ENCODE assay signal across 2 cellular contexts in the genomic region with DNA sequence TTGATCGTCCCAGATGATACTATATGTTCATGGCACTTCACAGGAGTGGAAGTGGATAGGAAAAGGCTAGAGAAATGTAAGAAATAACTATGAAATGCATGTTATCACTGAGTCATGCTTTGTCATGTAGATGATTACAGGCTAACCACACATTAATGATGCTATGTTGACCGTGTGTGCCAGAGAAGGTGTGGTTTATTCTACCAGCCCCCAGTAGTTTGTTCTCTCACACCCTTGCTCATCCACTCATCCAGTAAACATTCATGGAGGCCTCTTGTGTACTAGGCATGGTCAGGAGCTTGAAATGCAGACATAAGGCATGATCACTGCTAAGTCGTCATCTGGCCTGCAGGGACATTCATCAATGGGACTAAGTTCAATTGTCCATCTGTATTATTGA.
TF ChIP-seq lines count a peak whose summit lies in the region.

No MANE protein-coding gene starts in this region.

TF ChIP-seq in IMR-90, 13 proteins besides CTCF, POLR2A, EP300 and RAD21:
- TF ChIP-seq CEBPB (IDR thresholded peaks at IDR 0.05; ENCODE audit: low read depth, low read length) (no peak), MAZ (IDR thresholded peaks at IDR 0.05; ENCODE audit: borderline replicate concordance, low read depth, low read length) (no peak), SMC3 (IDR thresholded peaks at IDR 0.05; ENCODE audit: low read depth, low read length) (no peak), NFE2L2 (IDR thresholded peaks at IDR 0.05; ENCODE audit: low read depth, low read length) (no peak), MAFK (IDR thresholded peaks at IDR 0.05; ENCODE audit: low read depth, low read length) (no peak), BHLHE40 (IDR thresholded peaks at IDR 0.05; ENCODE audit: low read depth, low read length) (no peak), RCOR1 (IDR thresholded peaks at IDR 0.05; ENCODE audit: insufficient replicate concordance, low read length) (no peak), FOS (IDR thresholded peaks at IDR 0.05; ENCODE audit: low read depth, low read length) (no peak), RFX5 (IDR thresholded peaks at IDR 0.05; ENCODE audit: low read depth, low read length) (no peak), MXI1 (IDR thresholded peaks at IDR 0.05; ENCODE audit: borderline replicate concordance, low read depth, low read length) (no peak), CHD1 (IDR thresholded peaks at IDR 0.05; ENCODE audit: low read depth, low read length) (no peak)
- TF ChIP-seq, protein P1, sequence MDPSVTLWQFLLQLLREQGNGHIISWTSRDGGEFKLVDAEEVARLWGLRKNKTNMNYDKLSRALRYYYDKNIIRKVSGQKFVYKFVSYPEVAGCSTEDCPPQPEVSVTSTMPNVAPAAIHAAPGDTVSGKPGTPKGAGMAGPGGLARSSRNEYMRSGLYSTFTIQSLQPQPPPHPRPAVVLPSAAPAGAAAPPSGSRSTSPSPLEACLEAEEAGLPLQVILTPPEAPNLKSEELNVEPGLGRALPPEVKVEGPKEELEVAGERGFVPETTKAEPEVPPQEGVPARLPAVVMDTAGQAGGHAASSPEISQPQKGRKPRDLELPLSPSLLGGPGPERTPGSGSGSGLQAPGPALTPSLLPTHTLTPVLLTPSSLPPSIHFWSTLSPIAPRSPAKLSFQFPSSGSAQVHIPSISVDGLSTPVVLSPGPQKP (IDR thresholded peaks at IDR 0.05; ENCODE audit: borderline replicate concordance, low read depth, low read length): no peak
- TF ChIP-seq, protein P2, sequence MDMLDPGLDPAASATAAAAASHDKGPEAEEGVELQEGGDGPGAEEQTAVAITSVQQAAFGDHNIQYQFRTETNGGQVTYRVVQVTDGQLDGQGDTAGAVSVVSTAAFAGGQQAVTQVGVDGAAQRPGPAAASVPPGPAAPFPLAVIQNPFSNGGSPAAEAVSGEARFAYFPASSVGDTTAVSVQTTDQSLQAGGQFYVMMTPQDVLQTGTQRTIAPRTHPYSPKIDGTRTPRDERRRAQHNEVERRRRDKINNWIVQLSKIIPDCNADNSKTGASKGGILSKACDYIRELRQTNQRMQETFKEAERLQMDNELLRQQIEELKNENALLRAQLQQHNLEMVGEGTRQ (IDR thresholded peaks at IDR 0.05; ENCODE audit: low read depth, low read length): no peak

TF ChIP-seq in HepG2, 621 proteins besides CTCF, POLR2A, EP300 and RAD21:
- TF ChIP-seq, protein P3, sequence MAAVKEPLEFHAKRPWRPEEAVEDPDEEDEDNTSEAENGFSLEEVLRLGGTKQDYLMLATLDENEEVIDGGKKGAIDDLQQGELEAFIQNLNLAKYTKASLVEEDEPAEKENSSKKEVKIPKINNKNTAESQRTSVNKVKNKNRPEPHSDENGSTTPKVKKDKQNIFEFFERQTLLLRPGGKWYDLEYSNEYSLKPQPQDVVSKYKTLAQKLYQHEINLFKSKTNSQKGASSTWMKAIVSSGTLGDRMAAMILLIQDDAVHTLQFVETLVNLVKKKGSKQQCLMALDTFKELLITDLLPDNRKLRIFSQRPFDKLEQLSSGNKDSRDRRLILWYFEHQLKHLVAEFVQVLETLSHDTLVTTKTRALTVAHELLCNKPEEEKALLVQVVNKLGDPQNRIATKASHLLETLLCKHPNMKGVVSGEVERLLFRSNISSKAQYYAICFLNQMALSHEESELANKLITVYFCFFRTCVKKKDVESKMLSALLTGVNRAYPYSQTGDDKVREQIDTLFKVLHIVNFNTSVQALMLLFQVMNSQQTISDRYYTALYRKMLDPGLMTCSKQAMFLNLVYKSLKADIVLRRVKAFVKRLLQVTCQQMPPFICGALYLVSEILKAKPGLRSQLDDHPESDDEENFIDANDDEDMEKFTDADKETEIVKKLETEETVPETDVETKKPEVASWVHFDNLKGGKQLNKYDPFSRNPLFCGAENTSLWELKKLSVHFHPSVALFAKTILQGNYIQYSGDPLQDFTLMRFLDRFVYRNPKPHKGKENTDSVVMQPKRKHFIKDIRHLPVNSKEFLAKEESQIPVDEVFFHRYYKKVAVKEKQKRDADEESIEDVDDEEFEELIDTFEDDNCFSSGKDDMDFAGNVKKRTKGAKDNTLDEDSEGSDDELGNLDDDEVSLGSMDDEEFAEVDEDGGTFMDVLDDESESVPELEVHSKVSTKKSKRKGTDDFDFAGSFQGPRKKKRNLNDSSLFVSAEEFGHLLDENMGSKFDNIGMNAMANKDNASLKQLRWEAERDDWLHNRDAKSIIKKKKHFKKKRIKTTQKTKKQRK (IDR thresholded peaks at IDR 0.05; ENCODE audit: low read length): no peak
- TF ChIP-seq ZNF616 (CRISPR knock-in tag; IDR thresholded peaks at IDR 0.05; ENCODE audit: low read depth) (no peak), ZNF749 (CRISPR knock-in tag; IDR thresholded peaks at IDR 0.05; ENCODE audit: borderline replicate concordance) (no peak), KAT2B (IDR thresholded peaks at IDR 0.05; ENCODE audit: borderline replicate concordance, low read depth, low read length) (no peak), ZNF3 (CRISPR knock-in tag; IDR thresholded peaks at IDR 0.05) (no peak)
- TF ChIP-seq, protein P4, sequence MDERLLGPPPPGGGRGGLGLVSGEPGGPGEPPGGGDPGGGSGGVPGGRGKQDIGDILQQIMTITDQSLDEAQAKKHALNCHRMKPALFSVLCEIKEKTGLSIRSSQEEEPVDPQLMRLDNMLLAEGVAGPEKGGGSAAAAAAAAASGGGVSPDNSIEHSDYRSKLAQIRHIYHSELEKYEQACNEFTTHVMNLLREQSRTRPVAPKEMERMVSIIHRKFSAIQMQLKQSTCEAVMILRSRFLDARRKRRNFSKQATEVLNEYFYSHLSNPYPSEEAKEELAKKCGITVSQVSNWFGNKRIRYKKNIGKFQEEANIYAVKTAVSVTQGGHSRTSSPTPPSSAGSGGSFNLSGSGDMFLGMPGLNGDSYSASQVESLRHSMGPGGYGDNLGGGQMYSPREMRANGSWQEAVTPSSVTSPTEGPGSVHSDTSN (CRISPR knock-in tag; IDR thresholded peaks at IDR 0.05): no peak
- TF ChIP-seq, protein P5, sequence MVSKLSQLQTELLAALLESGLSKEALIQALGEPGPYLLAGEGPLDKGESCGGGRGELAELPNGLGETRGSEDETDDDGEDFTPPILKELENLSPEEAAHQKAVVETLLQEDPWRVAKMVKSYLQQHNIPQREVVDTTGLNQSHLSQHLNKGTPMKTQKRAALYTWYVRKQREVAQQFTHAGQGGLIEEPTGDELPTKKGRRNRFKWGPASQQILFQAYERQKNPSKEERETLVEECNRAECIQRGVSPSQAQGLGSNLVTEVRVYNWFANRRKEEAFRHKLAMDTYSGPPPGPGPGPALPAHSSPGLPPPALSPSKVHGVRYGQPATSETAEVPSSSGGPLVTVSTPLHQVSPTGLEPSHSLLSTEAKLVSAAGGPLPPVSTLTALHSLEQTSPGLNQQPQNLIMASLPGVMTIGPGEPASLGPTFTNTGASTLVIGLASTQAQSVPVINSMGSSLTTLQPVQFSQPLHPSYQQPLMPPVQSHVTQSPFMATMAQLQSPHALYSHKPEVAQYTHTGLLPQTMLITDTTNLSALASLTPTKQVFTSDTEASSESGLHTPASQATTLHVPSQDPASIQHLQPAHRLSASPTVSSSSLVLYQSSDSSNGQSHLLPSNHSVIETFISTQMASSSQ (IDR thresholded peaks at IDR 0.05; ENCODE audit: low read depth): no peak
- TF ChIP-seq, protein P5 (CRISPR knock-in tag; IDR thresholded peaks at IDR 0.05; ENCODE audit: borderline replicate concordance): no peak
